In the genomic region with DNA sequence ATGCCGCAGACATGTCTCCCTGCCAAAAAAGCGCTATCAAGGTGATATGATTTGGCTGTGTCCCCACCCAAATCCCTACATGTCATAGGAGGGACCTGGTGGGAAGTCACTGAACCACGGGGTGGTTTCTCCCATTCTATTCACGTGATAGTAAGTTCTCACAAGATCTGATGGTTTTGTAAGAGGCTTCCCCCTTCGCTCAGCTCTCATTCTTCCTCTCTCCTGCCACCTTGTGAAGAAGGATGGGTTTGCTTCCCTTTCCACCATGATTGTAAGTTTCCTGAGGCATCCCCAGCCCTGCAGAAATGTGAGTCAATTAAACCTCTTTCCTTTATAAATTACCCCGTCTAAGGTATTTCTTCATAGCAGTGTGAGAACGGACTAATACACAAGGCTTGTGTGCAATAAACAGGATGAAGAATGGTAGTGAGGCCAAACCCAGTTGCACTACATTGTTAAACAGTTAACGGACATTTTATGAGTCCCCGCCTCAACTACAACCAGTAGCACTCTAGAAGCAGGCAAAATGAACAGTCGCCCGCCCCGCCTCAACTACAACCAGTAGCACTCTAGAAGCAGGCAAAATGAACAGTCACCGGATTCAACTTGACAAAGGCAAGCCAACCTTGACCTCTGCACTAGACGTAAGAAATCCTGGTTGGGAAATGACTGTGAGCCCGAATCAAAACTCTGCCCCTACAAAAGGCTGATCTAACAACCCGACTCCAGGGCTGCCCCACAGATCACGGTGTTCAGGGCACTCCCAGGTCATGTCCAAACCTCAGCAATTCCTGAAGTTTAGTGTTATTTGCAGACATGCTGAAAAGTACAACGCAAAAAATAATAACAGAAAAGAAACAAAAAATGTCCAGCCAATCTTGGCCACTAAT, we compare ENCODE assay signal across 9 cellular contexts. TPM values are rescaled to one million over a fixed set of nuclear protein-coding genes. Genes with fewer than 3 reads are reported as not detected.
A peak's percentile ranks its signal among the peaks of the same experiment; 100 is the strongest.
DNase-seq lines count a peak whose midpoint lies in the region; FAIRE-seq and TF ChIP-seq lines count a peak whose summit lies in the region.
"Had no signal": no experiment of that assay in that cellular context is flagged by ENCODE, and none has a peak within 500 bp of the region (broad histone marks: within the 10 kb centered on the region; RNA-seq: fewer than 3 reads in every experiment).

No MANE protein-coding gene starts in this region.

- peaks cover 0 to 9% (median 2%) of the 10 kb centered on the region in 4 experiments; a peak in 3 of 8 replicates for H3K36me3 ChIP-seq in H1 (ENCODE audit: control insufficient read depth in 2 of 4, insufficient read depth in 4 of 4, low read length in 3 of 4)
- H3K36me3 ChIP-seq in osteoblast (ENCODE audit: insufficient read depth, low read length), result peaks cover 32% of the 10 kb centered on the region

- no peak overlapping the region for H3K18ac ChIP-seq in H1 (ENCODE audit: extremely low read depth, low read length)

- DNase-seq in NCI-H2171 treated with DMSO at 0.1 percent for 48 hours (lab: John Stamatoyannopoulos, UW) (peak; percentile 7), NCI-H2171 (lab: John Stamatoyannopoulos, UW) (no peak), NAMALWA (ENCODE audit: low spot score) (peak; percentile 6), H1 (ENCODE audit: low read depth in 1 of 2, low spot score in 2 of 2) (no peak), osteoblast (ENCODE audit: insufficient read length, low spot score, missing footprints) (no peak), 8988T (no peak), GM13976 (ENCODE audit: low spot score) (no peak)
- no peak for DNase-seq in stimulated activated CD4-positive, alpha-beta T cell treated with anti-CD3 and anti-CD28 coated beads, Interleukin-4, amount 100 ng/mL, for 4 hours
- DNase-seq: activated gamma-delta T cell treated with Interleukin-2 at 50 U/mL for 16 hours had no signal

- no peak overlapping the region for H2BK15ac ChIP-seq in H1 (ENCODE audit: low read length)

- no peak overlapping the region for H4K91ac ChIP-seq in H1 (replicated peaks; ENCODE audit: insufficient read length, low read length)

- H3K14ac ChIP-seq in H1 (ENCODE audit: insufficient read length), result no peak overlapping the region

- WGBS in H1 (ENCODE audit: extremely low coverage in 1 of 2, insufficient coverage in 1 of 2, insufficient read length in 1 of 2, insufficient replicate concordance in 2 of 2, low coverage in 1 of 2, low lambda C conversion rate in 2 of 2, missing lambda C conversion rate in 1 of 2), 2 experiments, result 87% methylated on average over 18 of the region's 18 CpGs; no CpG with 5 or more reads in 1 of the 2 experiments

- in situ Hi-C loops in GM13976 (cut with MboI; ENCODE audit: low sequenced_read_pairs, unreplicated experiment), result no loop called here

- H2BK12ac ChIP-seq in H1 (ENCODE audit: low read depth, low read length), result no peak overlapping the region

- H3K9me3 ChIP-seq in H1 (ENCODE audit: insufficient read depth in 2 of 2, low read depth in 1 of 2, low read length in 1 of 2), result no peaks in the 10 kb centered on the region
- H3K9me3 ChIP-seq in osteoblast (ENCODE audit: low read depth, low read length), result no peaks in the 10 kb centered on the region

- CTCF ChIA-PET in H1 (lab: Charles Lee; ENCODE audit: partially characterized antibody), result interaction anchor here (0.6 to 6.1 kb wide), 27 partner anchors 8 to 543 kb away, joined by 3 to 79 read pairs (median 4); no protein-coding TSS in a partner anchor

- H4K8ac ChIP-seq in H1 (ENCODE audit: extremely low read depth, insufficient read depth, low read length), result no peak overlapping the region

- TF ChIP-seq CTCF in H1 (IDR thresholded peaks at IDR 0.05; ENCODE audit: control extremely low read depth in 1 of 3, insufficient read depth in 1 of 3, low read depth in 1 of 3, low read length in 3 of 3), result peak in 2 of 3 experiments; percentile 41 to 48; a peak in 2 of 4 replicates
- TF ChIP-seq CTCF in osteoblast (IDR thresholded peaks at IDR 0.05; ENCODE audit: extremely low read depth, low read depth, low read length), result peak; percentile 48
- no peak for TF ChIP-seq CTCF in GM13976 (IDR thresholded peaks at IDR 0.05; ENCODE audit: borderline replicate concordance, control extremely low read depth, extremely low read depth, insufficient read depth, missing control alignments)

- no peaks in the 10 kb centered on the region for H3K23me2 ChIP-seq in H1 (ENCODE audit: low read depth, low read length)

- H2AFZ ChIP-seq in H1 (ENCODE audit: low read length) (no peak overlapping the region), osteoblast (ENCODE audit: low read length) (no peak overlapping the region)

- no peak overlapping the region for H3K4me3 ChIP-seq in H1 (ENCODE audit: extremely low read depth in 1 of 4, insufficient read depth in 2 of 4, low read depth in 3 of 4, low read length in 4 of 4)
- H3K4me3 ChIP-seq in osteoblast (ENCODE audit: insufficient read depth, low read length), result no peak overlapping the region

- H3K27ac ChIP-seq in H1 (ENCODE audit: low read depth, low read length), result no peak overlapping the region
- peak overlapping the region; percentile 38 for H3K27ac ChIP-seq in osteoblast (ENCODE audit: low read depth, low read length)

- peak; percentile 58 for FAIRE-seq in H1 (lab: Jason Lieb, UNC)

- no peak overlapping the region for H3K4me2 ChIP-seq in H1 (ENCODE audit: insufficient read depth in 1 of 2, low read depth in 2 of 2, low read length in 2 of 2)
- no peak overlapping the region for H3K4me2 ChIP-seq in osteoblast (ENCODE audit: insufficient read depth, low read length)

- H2BK5ac ChIP-seq in H1 (ENCODE audit: low read depth, low read length), result no peak overlapping the region

- TF ChIP-seq POLR2A in H1 (IDR thresholded peaks at IDR 0.05; ENCODE audit: control extremely low read depth in 1 of 2, low read depth in 2 of 2, low read length in 2 of 2), result no peak

- no peak overlapping the region for H3K56ac ChIP-seq in H1 (replicated peaks; ENCODE audit: insufficient read length, low read depth, low read length)

- H4K20me1 ChIP-seq in H1 (replicated peaks in 1 of 2; ENCODE audit: control insufficient read depth in 1 of 2, insufficient read depth in 2 of 2, low read length in 2 of 2) (peaks cover 0 to 4% of the 10 kb centered on the region in 2 experiments), osteoblast (ENCODE audit: insufficient read depth, low read length) (no peaks in the 10 kb centered on the region)

- POLR2A ChIA-PET in H1 (lab: Charles Lee; ENCODE audit: partially characterized antibody), result interaction anchor here (0.6 to 1.0 kb wide), 3 partner anchors 20 to 85 kb away, joined by 3 to 4 read pairs (median 3); no protein-coding TSS in a partner anchor

- H3K23ac ChIP-seq in H1 (ENCODE audit: insufficient read length), result no peak overlapping the region

- H2BK120ac ChIP-seq in H1 (replicated peaks; ENCODE audit: low read depth, low read length), result no peak overlapping the region

- no peaks in the 10 kb centered on the region for H3K79me1 ChIP-seq in H1 (ENCODE audit: low read depth, low read length)

- no peak overlapping the region for H2BK20ac ChIP-seq in H1 (ENCODE audit: low read length)

- no peaks in the 10 kb centered on the region for H3K79me2 ChIP-seq in H1 (ENCODE audit: control insufficient read depth in 1 of 2, insufficient read depth in 2 of 2, low read length in 2 of 2)
- peaks cover 48% of the 10 kb centered on the region for H3K79me2 ChIP-seq in osteoblast (ENCODE audit: insufficient read depth, low read length)

- TF ChIP-seq EP300 in H1 (IDR thresholded peaks at IDR 0.05; ENCODE audit: borderline replicate concordance in 1 of 2, low read depth in 2 of 2, low read length in 2 of 2), result no peak

- H3K9ac ChIP-seq in H1 (replicated peaks in 1 of 4; ENCODE audit: extremely low read depth in 1 of 4, low read depth in 3 of 4, low read length in 3 of 4), result no peak overlapping the region; a peak in 1 of 7 replicates

- H3K4me1 ChIP-seq in H1 (replicated peaks in 1 of 4; ENCODE audit: control insufficient read depth in 3 of 4, insufficient read depth in 4 of 4, low read length in 3 of 4), result no peaks in the 10 kb centered on the region
- H3K4me1 ChIP-seq in osteoblast (ENCODE audit: insufficient read depth, low read length), result peaks cover 26% of the 10 kb centered on the region

- H3K4ac ChIP-seq in H1 (replicated peaks; ENCODE audit: insufficient read length, low read depth, low read length), result no peak overlapping the region

- H4K5ac ChIP-seq in H1 (ENCODE audit: insufficient read length, low read depth, low read length), result no peak overlapping the region

- no peaks in the 10 kb centered on the region for H3K27me3 ChIP-seq in H1 (replicated peaks in 1 of 4; ENCODE audit: control insufficient read depth in 3 of 4, extremely low read depth in 1 of 4, insufficient read depth in 3 of 4, low read length in 3 of 4)
- H3K27me3 ChIP-seq in osteoblast (ENCODE audit: insufficient read depth, low read length), result no peaks in the 10 kb centered on the region

- no peak overlapping the region for H2AK5ac ChIP-seq in H1 (ENCODE audit: low read depth, low read length)

- peak; percentile 45 to 55 for TF ChIP-seq RAD21 in H1 (IDR thresholded peaks at IDR 0.05 in 1 of 2, conservative IDR thresholded peaks at IDR 0.05 in 1 of 2; ENCODE audit: low read depth in 2 of 2, low read length in 2 of 2)

TF ChIP-seq in H1, 55 proteins besides CTCF, POLR2A, EP300 and RAD21 (continues in another document):
- TF ChIP-seq KDM4A (IDR thresholded peaks at IDR 0.05; ENCODE audit: low read depth, low read length, severe bottlenecking), result no peak
- no peak for TF ChIP-seq BCL11A (IDR thresholded peaks at IDR 0.05; ENCODE audit: low read depth in 2 of 2, low read length in 2 of 2)

RNA-seq across cellular contexts. Expression of a gene that starts 26.3 kb away (rescaled TPM):
- total RNA-seq in H1 (2021; fragmentation: NEBNext Ultra II Directional; extraction: Animal tissue kit (Norgen Biotek cat#: 25700)), result 52.7 and 53.9 TPM in 2 replicates
- polyA plus RNA-seq in H1 (2011; rRNA removed), result 12.3 and 13.0 TPM in 2 replicates
- polyA plus RNA-seq in H1 (2011; cell fraction: cytosol; rRNA removed), result 10.4 TPM
- polyA plus RNA-seq in H1 (2011; cell fraction: nucleus; rRNA removed), result 31.2 TPM
- 22.8 to 32.1 TPM (median 25.7 TPM) in 4 replicates for polyA plus RNA-seq in H1 (2012, experiment 1 of 2)
- 4.9 TPM for polyA plus RNA-seq in H1 (2012, experiment 2 of 2)
- 14.4 TPM for polyA plus RNA-seq in H1 (2013, experiment 1 of 2)
- polyA plus RNA-seq in H1 (2013, experiment 2 of 2), result 11.9 TPM
- 71.5 and 93.4 TPM in 2 replicates for polyA minus RNA-seq in H1 (2011; rRNA and poly(A)+ RNA removed)
- polyA minus RNA-seq in H1 (2011; cell fraction: cytosol; rRNA and poly(A)+ RNA removed), result 34.5 TPM
- polyA minus RNA-seq in H1 (2011; cell fraction: nucleus; rRNA and poly(A)+ RNA removed), result 34.7 TPM
- total RNA-seq in osteoblast, result 22.1 and 25.9 TPM in 2 replicates

RNA-seq across cellular contexts. Expression of a gene that starts 44.1 kb away (rescaled TPM):
- 23.8 and 26.1 TPM in 2 replicates for total RNA-seq in H1 (2021; fragmentation: NEBNext Ultra II Directional; extraction: Animal tissue kit (Norgen Biotek cat#: 25700))
- polyA plus RNA-seq in H1 (2011; rRNA removed), result 42.4 and 48.8 TPM in 2 replicates
- 34.0 TPM for polyA plus RNA-seq in H1 (2011; cell fraction: cytosol; rRNA removed)
- 33.8 TPM for polyA plus RNA-seq in H1 (2011; cell fraction: nucleus; rRNA removed)
- polyA plus RNA-seq in H1 (2012, experiment 1 of 2), result 19.9 to 30.4 TPM (median 26.5 TPM) in 4 replicates
- 20.9 TPM for polyA plus RNA-seq in H1 (2012, experiment 2 of 2)
- 27.1 TPM for polyA plus RNA-seq in H1 (2013, experiment 1 of 2)
- polyA plus RNA-seq in H1 (2013, experiment 2 of 2), result 28.5 TPM
- 53.3 and 64.9 TPM in 2 replicates for polyA minus RNA-seq in H1 (2011; rRNA and poly(A)+ RNA removed)
- polyA minus RNA-seq in H1 (2011; cell fraction: cytosol; rRNA and poly(A)+ RNA removed), result 14.7 TPM
- polyA minus RNA-seq in H1 (2011; cell fraction: nucleus; rRNA and poly(A)+ RNA removed), result 31.5 TPM
- 19.5 and 28.6 TPM in 2 replicates for total RNA-seq in osteoblast

Comparison
In these comparisons a context has a peak if more than half of its experiments do, and no peak if none do; other contexts are left out.
1. DNase-seq: peak in NCI-H2171 treated with DMSO at 0.1 percent for 48 hours (single experiment) and NAMALWA (single experiment); none in NCI-H2171 (single experiment), H1 (0 of 2), osteoblast (single experiment), stimulated activated CD4-positive, alpha-beta T cell treated with anti-CD3 and anti-CD28 coated beads, Interleukin-4, amount 100 ng/mL, for 4 hours (0 of 2), 8988T (single experiment) and GM13976 (single experiment).